16 cellular contexts compared by ENCODE assay signal in genomic region chr4:130648570-130648969, GRCh38.
"Had no signal": no experiment of that assay in that cellular context is flagged by ENCODE, and none has a peak within 500 bp of the region (broad histone marks: within the 10 kb centered on the region; RNA-seq: fewer than 3 reads in every experiment).

No MANE protein-coding gene starts in this region.

- H3K36me3 ChIP-seq: breast epithelium, left lung, ovary, tibial artery had no signal

- H3K4me1 ChIP-seq: breast epithelium, foreskin keratinocyte, left lung, tibial artery had no signal

- DNase-seq: activated CD4-positive, alpha-beta T cell treated with anti-CD3 and anti-CD28 coated beads for 1 hour; activated naive CD4-positive, alpha-beta T cell; activated T-cell treated with anti-CD3 and anti-CD28 coated beads, Interleukin-2, amount 50 U/mL, for 24 hours; amniotic stem cell; effector memory CD4-positive, alpha-beta T cell; foreskin keratinocyte; left lung; ovary; right cardiac atrium; stimulated activated CD4-positive, alpha-beta T cell treated with anti-CD3 and anti-CD28 coated beads, Interleukin-12 subunit alpha, Interleukin-12 subunit beta, amount 100 ng/mL, for 4 hours; stimulated activated CD4-positive, alpha-beta T cell treated with anti-CD3 and anti-CD28 coated beads, Interleukin-4, amount 100 ng/mL, for 4 hours; stimulated activated naive CD8-positive, alpha-beta T cell treated with anti-CD3 and anti-CD28 coated beads, Interleukin-15, Interleukin-2, amounts not matched to agents 100 U/mL and 50 U/mL, for 24 hours; tibial artery had no signal

- ATAC-seq: activated T-helper 17 cell treated with anti-CD3 and anti-CD28 coated beads, Interleukin-2, amount 50 U/mL, for 72 hours; foreskin keratinocyte; left lung; natural killer cell treated with Interleukin-12 subunit alpha and Interleukin-12 subunit beta and Interleukin-15 and Interleukin-18, amount 100 ng/mL, for 72 hours; right cardiac atrium; stimulated activated naive CD8-positive, alpha-beta T cell treated with anti-CD3 and anti-CD28 coated beads, Interleukin-15, Interleukin-2, amounts not matched to agents 100 U/mL and 50 U/mL, for 24 hours had no signal

- H3K9me3 ChIP-seq: breast epithelium, ovary, tibial artery had no signal

- H3K27me3 ChIP-seq: breast epithelium, foreskin keratinocyte, left lung, ovary, tibial artery had no signal

- H3K4me3 ChIP-seq: breast epithelium, left lung, ovary, tibial artery had no signal

- H3K27ac ChIP-seq: breast epithelium, foreskin keratinocyte, left lung, ovary, tibial artery had no signal
